Comparison of ENCODE assay signal across 1 cellular context in genomic region chr17:80270836-80271235, GRCh38.
TF ChIP-seq lines count a peak whose summit lies in the region.

No MANE protein-coding gene starts in this region.

TF ChIP-seq in GM23338, 12 proteins besides CTCF, POLR2A, EP300 and RAD21 (continued from another document):
- TF ChIP-seq, protein P1, sequence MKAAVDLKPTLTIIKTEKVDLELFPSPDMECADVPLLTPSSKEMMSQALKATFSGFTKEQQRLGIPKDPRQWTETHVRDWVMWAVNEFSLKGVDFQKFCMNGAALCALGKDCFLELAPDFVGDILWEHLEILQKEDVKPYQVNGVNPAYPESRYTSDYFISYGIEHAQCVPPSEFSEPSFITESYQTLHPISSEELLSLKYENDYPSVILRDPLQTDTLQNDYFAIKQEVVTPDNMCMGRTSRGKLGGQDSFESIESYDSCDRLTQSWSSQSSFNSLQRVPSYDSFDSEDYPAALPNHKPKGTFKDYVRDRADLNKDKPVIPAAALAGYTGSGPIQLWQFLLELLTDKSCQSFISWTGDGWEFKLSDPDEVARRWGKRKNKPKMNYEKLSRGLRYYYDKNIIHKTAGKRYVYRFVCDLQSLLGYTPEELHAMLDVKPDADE (IDR thresholded peaks at IDR 0.05), result no peak
- 0 out of 2 replicates have a peak, but pooled peaks have one; percentile 25 for TF ChIP-seq CREB1 (CRISPR knock-in tag; IDR thresholded peaks at IDR 0.05; ENCODE audit: low read depth)
- TF ChIP-seq JUNB (IDR thresholded peaks at IDR 0.05; ENCODE audit: unreplicated experiment), result no peak
